8 cellular contexts compared by ENCODE assay signal in the genomic region with DNA sequence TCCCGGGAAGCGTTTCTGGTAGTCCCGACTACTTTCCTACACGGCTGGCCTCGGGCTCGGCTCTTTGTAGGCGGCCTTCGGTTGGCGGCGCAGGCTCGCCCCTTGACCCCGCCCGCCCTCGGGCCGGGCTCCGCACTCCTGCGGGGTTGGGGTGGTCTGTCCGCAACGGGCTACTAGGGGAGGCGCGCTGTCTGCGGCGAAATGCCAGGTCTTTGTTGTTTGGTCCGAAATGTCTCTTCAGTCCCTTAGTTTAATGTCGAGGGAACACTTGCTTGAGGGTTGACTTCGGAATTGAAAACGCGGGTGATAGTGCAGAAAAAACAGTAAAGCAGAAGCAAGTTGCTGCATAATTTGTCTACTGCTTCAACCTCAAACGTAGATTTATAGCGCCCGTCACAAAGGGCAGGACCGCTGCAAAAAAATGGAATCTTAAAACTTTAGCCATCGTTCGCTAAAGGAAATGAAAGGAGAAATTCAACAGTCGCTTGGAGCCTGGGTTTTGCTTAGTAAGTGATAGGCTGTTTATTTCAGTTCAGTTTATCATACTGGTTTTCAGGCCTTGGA. TPM values are rescaled to one million over a fixed set of nuclear protein-coding genes. Genes with fewer than 3 reads are reported as not detected.
DNase-seq lines count a peak whose midpoint lies in the region; ATAC-seq, FAIRE-seq and TF ChIP-seq lines count a peak whose summit lies in the region.

No MANE protein-coding gene starts in this region.

- intact Hi-C loops in prostate gland (cut with DNase I) = no loop called here

- TF ChIP-seq CTCF in foreskin keratinocyte (conservative IDR thresholded peaks at IDR 0.05) (no peak), prostate gland (IDR thresholded peaks at IDR 0.05) (no peak)

- H3K4me3 ChIP-seq in CD4-positive, CD25-positive, alpha-beta regulatory T cell (ENCODE audit: low read depth, low read length) = peak overlapping the region; percentile 98
- peak overlapping the region; percentile 81 to 89 for H3K4me3 ChIP-seq in prostate gland

- H3K9me3 ChIP-seq in CD4-positive, CD25-positive, alpha-beta regulatory T cell (ENCODE audit: control insufficient read depth in 2 of 2, low read length in 2 of 2) = no peaks in the 10 kb centered on the region
- H3K9me3 ChIP-seq in T-helper 17 cell (ENCODE audit: control insufficient read depth, low read length, poor library complexity, severe bottlenecking) (no peaks in the 10 kb centered on the region), prostate gland (no peaks in the 10 kb centered on the region)

- no peak for DNase-seq in CD4-positive, CD25-positive, alpha-beta regulatory T cell
- DNase-seq in T-helper 17 cell (no peak), foreskin keratinocyte (no peak), prostate gland (ENCODE audit: low spot score) (no peak), urothelium cell line (ENCODE audit: low spot score) (no peak), SKM-1 (lab: John Stamatoyannopoulos, UW; ENCODE audit: unreplicated experiment) (no peak)

- peak overlapping the region; percentile 54 to 95 (median 92) for H3K27ac Mint-ChIP-seq in CD4-positive, CD25-positive, alpha-beta regulatory T cell
- peak overlapping the region; percentile 87 for H3K27ac Mint-ChIP-seq in T-helper 17 cell

- H3K27me3 ChIP-seq in CD4-positive, CD25-positive, alpha-beta regulatory T cell (ENCODE audit: control insufficient read depth, insufficient read depth, low read length) = no peaks in the 10 kb centered on the region
- H3K27me3 ChIP-seq in foreskin keratinocyte = no peaks in the 10 kb centered on the region
- H3K27me3 ChIP-seq in prostate gland (replicated peaks; ENCODE audit: insufficient read depth) = no peaks in the 10 kb centered on the region

- peak; percentile 35 to 44 for ATAC-seq in CD4-positive, CD25-positive, alpha-beta regulatory T cell (ENCODE audit: low read depth in 2 of 2)
- peak; percentile 44 for ATAC-seq in GM19372 (IDR thresholded peaks at IDR 0.05; ENCODE audit: low read depth, unreplicated experiment)
- ATAC-seq in HG03378 (IDR thresholded peaks at IDR 0.05; ENCODE audit: unreplicated experiment) = peak; percentile 48
- peak; percentile 62 for ATAC-seq in T-helper 17 cell
- peak; percentile 19 for ATAC-seq in foreskin keratinocyte

- H3K36me3 ChIP-seq in CD4-positive, CD25-positive, alpha-beta regulatory T cell (ENCODE audit: control insufficient read depth, insufficient read depth, low read length) = peaks cover 22% of the 10 kb centered on the region
- peaks cover 0 to 6% of the 10 kb centered on the region in 2 donors for H3K36me3 ChIP-seq in prostate gland

- peak overlapping the region; percentile 89 to 97 (median 96) for H3K4me3 Mint-ChIP-seq in CD4-positive, CD25-positive, alpha-beta regulatory T cell
- peak overlapping the region; percentile 92 for H3K4me3 Mint-ChIP-seq in T-helper 17 cell

- TF ChIP-seq POLR2A in prostate gland (IDR thresholded peaks at IDR 0.05) = no peak

- peaks cover 18% of the 10 kb centered on the region for H3K36me3 Mint-ChIP-seq in CD4-positive, CD25-positive, alpha-beta regulatory T cell
- peaks cover 14% of the 10 kb centered on the region for H3K36me3 Mint-ChIP-seq in T-helper 17 cell (ENCODE audit: low read depth)

- H3K27ac ChIP-seq in CD4-positive, CD25-positive, alpha-beta regulatory T cell (ENCODE audit: insufficient read depth, low read length, poor library complexity, severe bottlenecking) = peak overlapping the region; percentile 73
- H3K27ac ChIP-seq in foreskin keratinocyte = peak overlapping the region; percentile 58
- H3K27ac ChIP-seq in prostate gland = peak overlapping the region; percentile 92 to 95

- H3K27me3 Mint-ChIP-seq in CD4-positive, CD25-positive, alpha-beta regulatory T cell = peaks cover 4% of the 10 kb centered on the region
- no peaks in the 10 kb centered on the region for H3K27me3 Mint-ChIP-seq in T-helper 17 cell

- WGBS in prostate gland = under 1% methylated on average over 35 of the region's 35 CpGs

- H3K9me3 Mint-ChIP-seq in CD4-positive, CD25-positive, alpha-beta regulatory T cell = no peaks in the 10 kb centered on the region

- peaks cover 34 to 76% (median 62%) of the 10 kb centered on the region in 4 donors for H3K4me1 Mint-ChIP-seq in CD4-positive, CD25-positive, alpha-beta regulatory T cell
- H3K4me1 Mint-ChIP-seq in T-helper 17 cell = peaks cover 50% of the 10 kb centered on the region

- FAIRE-seq in urothelium cell line (lab: Jason Lieb, UNC) = no peak

- peaks cover 56% of the 10 kb centered on the region for H3K4me1 ChIP-seq in CD4-positive, CD25-positive, alpha-beta regulatory T cell (ENCODE audit: control insufficient read depth, insufficient read depth, low read length, poor library complexity, severe bottlenecking)
- H3K4me1 ChIP-seq in foreskin keratinocyte = peaks cover 13% of the 10 kb centered on the region
- H3K4me1 ChIP-seq in prostate gland (replicated peaks) = no peaks in the 10 kb centered on the region

RNA-seq across cellular contexts. Expression of gene JKAMP, which starts 0.4 kb away (rescaled TPM):
- total RNA-seq in CD4-positive, CD25-positive, alpha-beta regulatory T cell = 21.0 TPM
- 10 to 100 TPM; 56.7 to 83.4 (median 63.5) TPM for polyA plus RNA-seq in CD4-positive, CD25-positive, alpha-beta regulatory T cell
- total RNA-seq in T-helper 17 cell (10 to 100 TPM; 17.7 to 18.4 TPM), foreskin keratinocyte (45.4 and 47.0 TPM in 2 replicates), prostate gland (10 to 100 TPM; 73.9 to 86.0 TPM)
- polyA plus RNA-seq in foreskin keratinocyte = 26.0 and 30.3 TPM in 2 replicates

RNA-seq across cellular contexts. Expression of gene L3HYPDH, which starts 0.5 kb away (rescaled TPM):
- total RNA-seq in CD4-positive, CD25-positive, alpha-beta regulatory T cell = 20.6 TPM
- 1 to 10 TPM; 3.5 to 7.0 (median 5.0) TPM for polyA plus RNA-seq in CD4-positive, CD25-positive, alpha-beta regulatory T cell
- total RNA-seq in T-helper 17 cell = 10 to 100 TPM; 13.8 to 17.5 TPM
- total RNA-seq in foreskin keratinocyte = 25.9 and 26.7 TPM in 2 replicates
- polyA plus RNA-seq in foreskin keratinocyte = 18.6 and 19.2 TPM in 2 replicates
- 10 to 100 TPM; 34.6 to 50.3 TPM for total RNA-seq in prostate gland

RNA-seq across cellular contexts. Expression of gene GPR135, which starts 19.5 kb away (rescaled TPM):
- 1.3 TPM for total RNA-seq in CD4-positive, CD25-positive, alpha-beta regulatory T cell
- under 1 TPM in 3 of 4 donors, not detected in 1; 0.22 to 0.37 (median 0.33) TPM for polyA plus RNA-seq in CD4-positive, CD25-positive, alpha-beta regulatory T cell
- total RNA-seq in T-helper 17 cell (1 to 10 TPM; 1.7 to 2.8 TPM), foreskin keratinocyte (0.60 and 0.99 TPM in 2 replicates), prostate gland (10 to 100 TPM in 1 of 2 donors, 1 to 10 TPM in 1; 2.3 to 12.4 TPM)
- 0.12 and 0.13 TPM in 2 replicates for polyA plus RNA-seq in foreskin keratinocyte
